Comparison of ENCODE assay signal across 10 cellular contexts in genomic region chr19:23415561-23416191, GRCh38. TPM values are rescaled to one million over a fixed set of nuclear protein-coding genes. Genes with fewer than 3 reads are reported as not detected.
DNase-seq lines count a peak whose midpoint lies in the region; ATAC-seq and TF ChIP-seq lines count a peak whose summit lies in the region.
"Had no signal": no experiment of that assay in that cellular context is flagged by ENCODE, and none has a peak within 500 bp of the region (broad histone marks: within the 10 kb centered on the region; RNA-seq: fewer than 3 reads in every experiment).

No MANE protein-coding gene starts in this region.

- peak; percentile 15 for DNase-seq in NCI-H1092 treated with DMSO at 0.1 percent for 48 hours (lab: John Stamatoyannopoulos, UW)
- DNase-seq in NCI-H1092 (lab: John Stamatoyannopoulos, UW) = no peak
- peak; percentile 40 for DNase-seq in OCI-M1 (lab: John Stamatoyannopoulos, UW)
- peak; percentile 96 for DNase-seq in endodermal cell
- DNase-seq in naive thymus-derived CD4-positive, alpha-beta T cell = peak in 1 of 9 donors; percentile 8
- DNase-seq in NCI-H1105 (lab: John Stamatoyannopoulos, UW) = no peak
- no peak for DNase-seq in NCI-H1930 (lab: John Stamatoyannopoulos, UW)

- intact Hi-C loops in naive thymus-derived CD4-positive, alpha-beta T cell (cut with micrococcal nuclease) = no loop called here

- H3K4me3 ChIP-seq in endodermal cell (ENCODE audit: low read length) = peak overlapping the region; percentile 97
- peak overlapping the region; percentile 40 for H3K4me3 ChIP-seq in naive thymus-derived CD4-positive, alpha-beta T cell (ENCODE audit: low read length)
- H3K4me3 ChIP-seq: A549, SK-N-MC had no signal

- peaks cover 7% of the 10 kb centered on the region for H3K4me1 Mint-ChIP-seq in endodermal cell
- H3K4me1 Mint-ChIP-seq in naive thymus-derived CD4-positive, alpha-beta T cell = peaks cover 0 to 16% (median 9%) of the 10 kb centered on the region in 7 donors

- POLR2A ChIA-PET in naive thymus-derived CD4-positive, alpha-beta T cell (lab: Charles Lee) = no interaction called here

- H3K27me3 ChIP-seq in endodermal cell (ENCODE audit: control insufficient read depth, insufficient read depth, low read length, poor library complexity, severe bottlenecking) = no peaks in the 10 kb centered on the region
- no peaks in the 10 kb centered on the region for H3K27me3 ChIP-seq in naive thymus-derived CD4-positive, alpha-beta T cell (ENCODE audit: control insufficient read depth in 2 of 2, insufficient read depth in 2 of 2, low read length in 2 of 2)

- H3K4me1 ChIP-seq in endodermal cell (ENCODE audit: control insufficient read depth, insufficient read depth, low read length) = peaks cover 1% of the 10 kb centered on the region
- H3K4me1 ChIP-seq in naive thymus-derived CD4-positive, alpha-beta T cell (ENCODE audit: control insufficient read depth in 2 of 2, insufficient read depth in 2 of 2, low read length in 2 of 2) = peaks cover 0 to 5% of the 10 kb centered on the region in 2 donors
- H3K4me1 ChIP-seq: A549 had no signal

- H3K9me3 ChIP-seq in endodermal cell (ENCODE audit: control insufficient read depth, low read length) = no peaks in the 10 kb centered on the region
- no peaks in the 10 kb centered on the region for H3K9me3 ChIP-seq in naive thymus-derived CD4-positive, alpha-beta T cell (ENCODE audit: control insufficient read depth in 2 of 3, low read length in 3 of 3)

- peak overlapping the region; percentile 92 for H3K27ac Mint-ChIP-seq in endodermal cell
- no peak overlapping the region for H3K27ac Mint-ChIP-seq in naive thymus-derived CD4-positive, alpha-beta T cell

- H3K9ac ChIP-seq in endodermal cell (ENCODE audit: extremely low read depth, low read length, poor library complexity, severe bottlenecking) = peak overlapping the region; percentile 84

- H3K27me3 Mint-ChIP-seq in endodermal cell (ENCODE audit: insufficient read depth) = no peaks in the 10 kb centered on the region
- H3K27me3 Mint-ChIP-seq in naive thymus-derived CD4-positive, alpha-beta T cell = peaks cover 4 to 28% (median 14%) of the 10 kb centered on the region in 5 donors

- H3K9me3 Mint-ChIP-seq in endodermal cell = peaks cover 25% of the 10 kb centered on the region
- H3K9me3 Mint-ChIP-seq in naive thymus-derived CD4-positive, alpha-beta T cell = peaks cover 0 to 25% (median 10%) of the 10 kb centered on the region in 11 donors

- ATAC-seq in naive thymus-derived CD4-positive, alpha-beta T cell = peak; percentile 42
- no peak for ATAC-seq in HG03135 (IDR thresholded peaks at IDR 0.05; ENCODE audit: unreplicated experiment)
- ATAC-seq: A549 had no signal

- H3K36me3 ChIP-seq in endodermal cell (ENCODE audit: control insufficient read depth, insufficient read depth, low read length) = no peaks in the 10 kb centered on the region
- H3K36me3 ChIP-seq in naive thymus-derived CD4-positive, alpha-beta T cell (ENCODE audit: control insufficient read depth in 2 of 3, insufficient read depth in 3 of 3, low read length in 3 of 3) = no peaks in the 10 kb centered on the region

- CTCF ChIA-PET in naive thymus-derived CD4-positive, alpha-beta T cell (lab: Charles Lee) = interaction anchor here (0.5 kb wide), 1 partner anchor 719 kb away, joined by 4 read pairs; no protein-coding TSS in a partner anchor

- H3K27ac ChIP-seq in endodermal cell (ENCODE audit: low read depth, low read length) = peak overlapping the region; percentile 84
- H3K27ac ChIP-seq in naive thymus-derived CD4-positive, alpha-beta T cell (ENCODE audit: low read depth, low read length) = no peak overlapping the region
- H3K27ac ChIP-seq: A549, SK-N-MC had no signal

- 0 to 1% methylated on average over 11 to 33 of the region's 33 CpGs for WGBS in endodermal cell (ENCODE audit: insufficient coverage in 1 of 2, insufficient read length in 1 of 2), 2 experiments

- H3K36me3 Mint-ChIP-seq in endodermal cell (ENCODE audit: low read depth) = peaks cover 2% of the 10 kb centered on the region
- peaks cover 0 to 2% (median 0%) of the 10 kb centered on the region in 5 donors for H3K36me3 Mint-ChIP-seq in naive thymus-derived CD4-positive, alpha-beta T cell

- peak overlapping the region; percentile 85 for H3K4me3 Mint-ChIP-seq in endodermal cell
- peak overlapping the region; percentile 65 to 86 (median 79) for H3K4me3 Mint-ChIP-seq in naive thymus-derived CD4-positive, alpha-beta T cell

- no peak for TF ChIP-seq CTCF in endodermal cell (conservative IDR thresholded peaks at IDR 0.05)

RNA-seq across cellular contexts. Expression of gene ZNF91, which starts 20.4 kb away (rescaled TPM):
- total RNA-seq in endodermal cell = 10 to 100 TPM; 66.9 to 75.4 TPM
- 43.3 TPM for polyA plus RNA-seq in endodermal cell (2013, experiment 1 of 2)
- 44.6 TPM for polyA plus RNA-seq in endodermal cell (2013, experiment 2 of 2)
- 100 to 1,000 TPM in 2 of 5 experiments, 10 to 100 TPM in 3; 40.5 to 165 (median 90.6) TPM for total RNA-seq in naive thymus-derived CD4-positive, alpha-beta T cell
- polyA plus RNA-seq in naive thymus-derived CD4-positive, alpha-beta T cell = 10 to 100 TPM; 55.8 to 56.7 TPM

Comparison
In these comparisons a context has a peak if more than half of its experiments do, and no peak if none do; other contexts are left out.
1. DNase-seq: peak in NCI-H1092 treated with DMSO at 0.1 percent for 48 hours (single experiment), OCI-M1 (single experiment) and endodermal cell (single experiment); none in NCI-H1092 (single experiment), NCI-H1105 (single experiment) and NCI-H1930 (0 of 2).